19 cellular contexts compared by ENCODE assay signal in the genomic region with DNA sequence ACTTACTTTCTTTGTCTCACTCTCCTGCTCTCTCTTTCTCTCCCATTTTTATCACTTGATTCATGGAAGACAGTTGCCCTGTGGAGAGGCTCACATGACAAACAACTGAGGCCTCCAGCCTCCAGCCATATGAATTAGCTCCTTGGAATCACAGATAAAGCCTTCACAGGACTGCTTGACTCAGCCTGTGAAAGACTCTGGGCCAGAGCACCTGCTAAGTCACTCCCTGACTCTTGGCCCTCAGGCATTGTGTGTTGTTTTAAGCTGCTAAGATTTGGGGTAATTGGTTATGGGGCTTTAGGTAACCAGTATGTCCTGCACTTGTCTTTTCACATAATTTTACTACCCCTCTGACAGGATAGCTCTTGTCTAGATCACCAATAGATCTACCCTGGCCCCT.
A peak's percentile ranks its signal among the peaks of the same experiment; 100 is the strongest.
DNase-seq lines count a peak whose midpoint lies in the region; FAIRE-seq and TF ChIP-seq lines count a peak whose summit lies in the region.
"Had no signal": no experiment of that assay in that cellular context is flagged by ENCODE, and none has a peak within 500 bp of the region (broad histone marks: within the 10 kb centered on the region; RNA-seq: fewer than 3 reads in every experiment).

No MANE protein-coding gene starts in this region.

- no peaks in the 10 kb centered on the region for H4K20me1 ChIP-seq in neural progenitor cell (ENCODE audit: low read depth)

- DNase-seq in ELF-1 (ENCODE audit: low read depth, low spot score): peak; percentile 74
- peak; percentile 6 for DNase-seq in NT2/D1 (ENCODE audit: low read depth, low spot score)
- DNase-seq in epithelial cell of esophagus (ENCODE audit: low read depth): peak; percentile 1
- peak; percentile 26 for DNase-seq in neural progenitor cell (ENCODE audit: low spot score)
- no peak for DNase-seq in activated CD4-positive, alpha-beta T cell treated with anti-CD3 and anti-CD28 coated beads for 48 hours
- DNase-seq in AML-193 (lab: John Stamatoyannopoulos, UW): no peak
- no peak for DNase-seq in GM12892 (ENCODE audit: insufficient read length)
- no peak for DNase-seq in mesothelial cell of epicardium (ENCODE audit: low spot score in 2 of 2, unreplicated experiment in 2 of 2)
- DNase-seq: ACHN; CD4-positive, alpha-beta memory T cell; COR-L47; DND-41; GF-D8; HCEC 1CT; HFFc6 had no signal

- peaks cover 15% of the 10 kb centered on the region for H3F3A ChIP-seq in neural progenitor cell (ENCODE audit: low read depth)

- no peak overlapping the region for H3K4me2 ChIP-seq in neural progenitor cell

- no peak overlapping the region for H2AFZ ChIP-seq in neural progenitor cell (replicated peaks)

- FAIRE-seq in GM12892 (lab: Jason Lieb, UNC): no peak
- FAIRE-seq: H1, HTR-8/SVneo had no signal

- H3K27ac ChIP-seq in neural progenitor cell: peak overlapping the region; percentile 43
- H3K27ac ChIP-seq: C4-2B had no signal

- H3K79me2 ChIP-seq in neural progenitor cell (ENCODE audit: low read depth): no peaks in the 10 kb centered on the region

- H3K36me3 ChIP-seq in NT2/D1 (ENCODE audit: insufficient read depth, insufficient read length, low read length): no peaks in the 10 kb centered on the region
- no peaks in the 10 kb centered on the region for H3K36me3 ChIP-seq in neural progenitor cell

- H3K36me3 Mint-ChIP-seq in neural progenitor cell (no peaks in the 10 kb centered on the region), mesothelial cell of epicardium (no peaks in the 10 kb centered on the region)
- H3K36me3 Mint-ChIP-seq: CD4-positive, alpha-beta memory T cell had no signal

- H3K9me3 ChIP-seq in NT2/D1 (ENCODE audit: insufficient read depth, low read length) (no peaks in the 10 kb centered on the region), neural progenitor cell (ENCODE audit: low read depth) (no peaks in the 10 kb centered on the region)

- H3K4me1 Mint-ChIP-seq in neural progenitor cell (peaks cover 10% of the 10 kb centered on the region), mesothelial cell of epicardium (peaks cover 9% of the 10 kb centered on the region)
- H3K4me1 Mint-ChIP-seq: B cell; CD4-positive, alpha-beta memory T cell had no signal

- H3K27me3 Mint-ChIP-seq in neural progenitor cell (ENCODE audit: insufficient read depth, low read depth): peaks cover 8% of the 10 kb centered on the region
- no peaks in the 10 kb centered on the region for H3K27me3 Mint-ChIP-seq in mesothelial cell of epicardium (ENCODE audit: low read depth)
- H3K27me3 Mint-ChIP-seq: B cell; CD4-positive, alpha-beta memory T cell had no signal

- H3K4me3 Mint-ChIP-seq in neural progenitor cell (no peak overlapping the region), mesothelial cell of epicardium (no peak overlapping the region)
- H3K4me3 Mint-ChIP-seq: B cell; CD4-positive, alpha-beta memory T cell; HFFc6 had no signal

- TF ChIP-seq CTCF in epithelial cell of esophagus (IDR thresholded peaks at IDR 0.05; ENCODE audit: insufficient read depth, low read depth, low read length, missing control alignments): no peak
- no peak for TF ChIP-seq CTCF in neural progenitor cell (IDR thresholded peaks at IDR 0.05)
- no peak for TF ChIP-seq CTCF in mesothelial cell of epicardium (IDR thresholded peaks at IDR 0.05; ENCODE audit: unreplicated experiment)

- H3K27me3 ChIP-seq in NT2/D1 (ENCODE audit: insufficient read depth, insufficient read length) (no peaks in the 10 kb centered on the region), neural progenitor cell (no peaks in the 10 kb centered on the region)

- H3K9ac ChIP-seq in NT2/D1 (ENCODE audit: insufficient read length, low read depth) (no peak overlapping the region), neural progenitor cell (no peak overlapping the region)

- H3K4me3 ChIP-seq in NT2/D1 (ENCODE audit: insufficient read length, low read depth) (no peak overlapping the region), epithelial cell of esophagus (ENCODE audit: low read length) (no peak overlapping the region), neural progenitor cell (no peak overlapping the region)

- H3K9me3 Mint-ChIP-seq in neural progenitor cell (peaks cover 7% of the 10 kb centered on the region), mesothelial cell of epicardium (no peaks in the 10 kb centered on the region)

- H3K27ac Mint-ChIP-seq in neural progenitor cell: no peak overlapping the region
- no peak overlapping the region for H3K27ac Mint-ChIP-seq in mesothelial cell of epicardium
- H3K27ac Mint-ChIP-seq: B cell; CD4-positive, alpha-beta memory T cell; HFFc6 had no signal

- H3K4me1 ChIP-seq in NT2/D1 (ENCODE audit: insufficient read depth, insufficient read length) (no peaks in the 10 kb centered on the region), neural progenitor cell (peaks cover 12% of the 10 kb centered on the region)

- no peak for TF ChIP-seq POLR2A in GM12892 (IDR thresholded peaks at IDR 0.05; ENCODE audit: low read depth, low read length)

Comparison
In these comparisons a context has a peak if more than half of its experiments do, and no peak if none do; other contexts are left out.
1. DNase-seq: peak in ELF-1 (single experiment), NT2/D1 (single experiment), epithelial cell of esophagus (single experiment) and neural progenitor cell (single experiment); none in activated CD4-positive, alpha-beta T cell treated with anti-CD3 and anti-CD28 coated beads for 48 hours (single experiment), AML-193 (0 of 2), GM12892 (single experiment) and mesothelial cell of epicardium (0 of 2).